ENCODE assay signal across 23 cellular contexts in the genomic region with DNA sequence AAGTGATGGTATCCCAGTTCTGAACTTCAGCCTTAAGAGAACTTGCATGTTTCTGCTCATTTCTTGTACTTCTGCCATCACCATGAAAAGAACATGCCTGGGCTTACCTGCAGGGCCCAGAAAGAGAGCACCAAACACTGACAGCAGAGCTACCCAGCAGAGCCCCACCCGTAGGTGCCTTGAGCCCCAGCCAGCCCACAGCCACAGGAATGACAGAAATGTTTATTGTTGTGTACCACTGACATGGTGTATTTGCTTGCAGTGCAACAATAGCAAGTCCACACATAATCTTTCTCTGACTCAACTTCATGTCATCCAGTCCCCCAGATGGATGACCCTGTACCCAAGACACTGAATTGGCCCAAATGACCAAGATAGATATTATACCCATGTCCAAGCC.
DNase-seq lines count a peak whose midpoint lies in the region; ATAC-seq and TF ChIP-seq lines count a peak whose summit lies in the region.
"Had no signal": no experiment of that assay in that cellular context is flagged by ENCODE, and none has a peak within 500 bp of the region (broad histone marks: within the 10 kb centered on the region; RNA-seq: fewer than 3 reads in every experiment).

No MANE protein-coding gene starts in this region.

- no peaks in the 10 kb centered on the region for H3K27me3 ChIP-seq in adipocyte (replicated peaks; ENCODE audit: control insufficient read depth, insufficient read depth, low read length)
- H3K27me3 ChIP-seq: spleen had no signal

- H3K9me3 ChIP-seq in adipocyte (ENCODE audit: control insufficient read depth, low read length) = no peaks in the 10 kb centered on the region
- H3K9me3 ChIP-seq: psoas muscle, thoracic aorta had no signal

- ATAC-seq in GM19397 (IDR thresholded peaks at IDR 0.05; ENCODE audit: unreplicated experiment) = no peak
- no peak for ATAC-seq in activated CD4-positive, CD25-positive, alpha-beta regulatory T cell treated with anti-CD3 and anti-CD28 coated beads, Interleukin-2, amount 50 U/mL, for 24 hours
- ATAC-seq: CD8-positive, alpha-beta T cell; left cardiac atrium; psoas muscle had no signal

- H3K4me1 ChIP-seq in adipocyte (ENCODE audit: control insufficient read depth, insufficient read depth, low read length) = no peaks in the 10 kb centered on the region
- H3K4me1 ChIP-seq: psoas muscle, spleen had no signal

- H3K4me3 ChIP-seq in adipocyte (ENCODE audit: low read length) (no peak overlapping the region), foreskin fibroblast (ENCODE audit: low read depth in 1 of 2, low read length in 2 of 2) (no peak overlapping the region)
- H3K4me3 ChIP-seq: psoas muscle, spleen, thoracic aorta had no signal

- no peak for TF ChIP-seq CTCF in foreskin fibroblast (IDR thresholded peaks at IDR 0.05; ENCODE audit: low read depth, low read length)

- no peak overlapping the region for H3K9ac ChIP-seq in adipocyte (ENCODE audit: low read length)

- no peaks in the 10 kb centered on the region for H3K36me3 ChIP-seq in adipocyte (ENCODE audit: control insufficient read depth, insufficient read depth, low read length, severe bottlenecking)
- H3K36me3 ChIP-seq: spleen, thoracic aorta had no signal

- peak; percentile 56 for DNase-seq in AG08396 (ENCODE audit: low spot score)
- DNase-seq in HT1080 (ENCODE audit: low read depth) = peak; percentile 20
- peak; percentile 30 for DNase-seq in adipocyte (ENCODE audit: low read depth)
- DNase-seq in foreskin fibroblast = peak; percentile 15 to 16
- DNase-seq in NCI-H2196 (lab: John Stamatoyannopoulos, UW; ENCODE audit: unreplicated experiment) = no peak
- no peak for DNase-seq in AML-193 (lab: John Stamatoyannopoulos, UW)
- DNase-seq: activated CD4-positive, alpha-beta T cell treated with anti-CD3 and anti-CD28 coated beads for 1 hour; activated naive CD8-positive, alpha-beta T cell treated with anti-CD3 and anti-CD28 coated beads, Interleukin-2, amount 10 ng/mL, durations not matched to agents 7 days and 5 days; CD8-positive, alpha-beta T cell; central memory CD4-positive, alpha-beta T cell; DMS79; effector CD8-positive, alpha-beta T cell; foreskin melanocyte; KBM-7; left cardiac atrium; NCI-H1105; NCI-H69; psoas muscle; spleen; T-helper 9 cell had no signal

Comparison
In these comparisons a context has a peak if more than half of its experiments do, and no peak if none do; other contexts are left out.
1. DNase-seq: peak in AG08396 (single experiment), HT1080 (single experiment), adipocyte (single experiment) and foreskin fibroblast (2 of 2); none in NCI-H2196 (single experiment) and AML-193 (0 of 2).